ENCODE assay signal across 12 cellular contexts in genomic region chr17:81244358-81245023, GRCh38. TPM values are rescaled to one million over a fixed set of nuclear protein-coding genes. Genes with fewer than 3 reads are reported as not detected.
DNase-seq lines count a peak whose midpoint lies in the region; ATAC-seq, FAIRE-seq and TF ChIP-seq lines count a peak whose summit lies in the region.
"Had no signal": no experiment of that assay in that cellular context is flagged by ENCODE, and none has a peak within 500 bp of the region (broad histone marks: within the 10 kb centered on the region; RNA-seq: fewer than 3 reads in every experiment).

No MANE protein-coding gene starts in this region.

- peak; percentile 14; the same call in 1 of the 2 replicates for TF ChIP-seq CTCF in BE2C (IDR thresholded peaks at IDR 0.05; ENCODE audit: low read depth, low read length)
- TF ChIP-seq CTCF in DOHH2 (IDR thresholded peaks at IDR 0.05; ENCODE audit: low read depth, low read length, poor library complexity, severe bottlenecking), result no peak
- no peak; the same call in 1 of the 2 replicates for TF ChIP-seq CTCF in HepG2 (CRISPR knock-in tag; IDR thresholded peaks at IDR 0.05)
- TF ChIP-seq CTCF in hepatocyte (IDR thresholded peaks at IDR 0.05; ENCODE audit: poor library complexity), result no peak
- TF ChIP-seq CTCF in tibial artery (IDR thresholded peaks at IDR 0.05), result no peak

- FAIRE-seq in HepG2 (lab: Jason Lieb, UNC), result no peak

- H3K4me1 ChIP-seq in BE2C (peaks cover 20% of the 10 kb centered on the region), DOHH2 (ENCODE audit: control insufficient read depth, low read length) (peaks cover 42% of the 10 kb centered on the region), HepG2 (ENCODE audit: insufficient read depth, low read length) (peaks cover 35% of the 10 kb centered on the region), hepatocyte (ENCODE audit: insufficient read depth) (peaks cover 6% of the 10 kb centered on the region), tibial artery (peaks cover 0 to 28% (median 10%) of the 10 kb centered on the region in 4 donors), SJCRH30 (no peaks in the 10 kb centered on the region; the same call in 1 of the 2 replicates)

- WGBS in HepG2 (ENCODE audit: low lambda C conversion rate), result 65% methylated on average over 18 of the region's 24 CpGs
- WGBS in hepatocyte (ENCODE audit: low lambda C conversion rate, missing lambda C conversion rate), result 79% methylated on average over 24 of the region's 24 CpGs

- no peaks in the 10 kb centered on the region for H3K27me3 ChIP-seq in BE2C
- no peaks in the 10 kb centered on the region for H3K27me3 ChIP-seq in DOHH2 (ENCODE audit: control insufficient read depth, low read length)
- no peaks in the 10 kb centered on the region for H3K27me3 ChIP-seq in HepG2 (ENCODE audit: control insufficient read depth in 1 of 2, insufficient read depth in 2 of 2, low read length in 2 of 2)
- H3K27me3 ChIP-seq in hepatocyte, result no peaks in the 10 kb centered on the region
- H3K27me3 ChIP-seq in tibial artery, result no peaks in the 10 kb centered on the region
- H3K27me3 ChIP-seq in SJCRH30, result no peaks in the 10 kb centered on the region
- H3K27me3 ChIP-seq: stomach had no signal

- POLR2A ChIA-PET in HepG2 (lab: Yijun Ruan, JAX), result interaction anchor here (0.9 kb wide), 1 partner anchor 152 kb away, joined by 3 read pairs; no protein-coding TSS in a partner anchor

- peak overlapping the region; percentile 16 for H3K27ac ChIP-seq in DOHH2 (ENCODE audit: low read depth, low read length)
- peak overlapping the region; percentile 53 for H3K27ac ChIP-seq in HepG2 (ENCODE audit: extremely low read length, insufficient read depth, low read length)
- no peak overlapping the region for H3K27ac ChIP-seq in hepatocyte
- no peak overlapping the region for H3K27ac ChIP-seq in tibial artery
- no peak overlapping the region for H3K27ac ChIP-seq in SJCRH30
- H3K27ac ChIP-seq: stomach had no signal

- H4K20me1 ChIP-seq in DOHH2 (ENCODE audit: control insufficient read depth, insufficient read depth, low read depth, low read length) (peaks cover 11% of the 10 kb centered on the region; the same call in 1 of the 2 replicates), HepG2 (ENCODE audit: insufficient read depth, low read length) (peaks cover 4% of the 10 kb centered on the region; the same call in 1 of the 2 replicates), hepatocyte (ENCODE audit: insufficient read depth, poor library complexity, severe bottlenecking) (no peaks in the 10 kb centered on the region)

- H3K4me2 ChIP-seq in DOHH2 (ENCODE audit: low read length), result peak overlapping the region; percentile 40
- H3K4me2 ChIP-seq in HepG2 (ENCODE audit: low read depth, low read length), result peak overlapping the region; percentile 57
- no peak overlapping the region for H3K4me2 ChIP-seq in hepatocyte

- no peak overlapping the region for H3K4me3 ChIP-seq in BE2C (ENCODE audit: low read depth, low read length)
- no peak overlapping the region for H3K4me3 ChIP-seq in DOHH2 (ENCODE audit: low read length)
- peak overlapping the region in 1 of 3 experiments; percentile 41; a peak in 1 of 6 replicates for H3K4me3 ChIP-seq in HepG2 (replicated peaks in 1 of 3; ENCODE audit: insufficient read depth in 1 of 3, low read depth in 2 of 3, low read length in 3 of 3)
- H3K4me3 ChIP-seq in hepatocyte, result no peak overlapping the region
- no peak overlapping the region for H3K4me3 ChIP-seq in tibial artery
- no peak overlapping the region for H3K4me3 ChIP-seq in SJCRH30
- H3K4me3 ChIP-seq: stomach had no signal

- no peak for TF ChIP-seq RAD21 in HepG2 (CRISPR knock-in tag; IDR thresholded peaks at IDR 0.05)

- intact Hi-C loops in HepG2 (cut with micrococcal nuclease; ENCODE audit: unreplicated experiment), result no loop called here
- intact Hi-C loops in tibial artery (cut with DNase I; ENCODE audit: low total_unique reads), result no loop called here

- CTCF ChIA-PET in HepG2 (lab: Yijun Ruan, JAX; ENCODE audit: low intra/inter-chr PET ratio, low total read pairs), result no interaction called here

- TF ChIP-seq EP300 in HepG2 (IDR thresholded peaks at IDR 0.05; ENCODE audit: low read depth in 2 of 2, low read length in 2 of 2) (no peak), HepG2 (CRISPR knock-in tag; IDR thresholded peaks at IDR 0.05; ENCODE audit: borderline replicate concordance) (0 out of 2 replicates have a peak, but pooled peaks have one; percentile 24)

- H3K9ac ChIP-seq in HepG2 (ENCODE audit: insufficient read depth, low read depth, low read length), result peak overlapping the region; percentile 31

- H3K36me3 ChIP-seq in BE2C, result peaks cover 13% of the 10 kb centered on the region
- H3K36me3 ChIP-seq in DOHH2 (ENCODE audit: control insufficient read depth, low read length), result peaks cover 42% of the 10 kb centered on the region
- peaks cover 4 to 6% of the 10 kb centered on the region in 2 experiments; a peak in 2 of 5 replicates for H3K36me3 ChIP-seq in HepG2 (replicated peaks in 1 of 2; ENCODE audit: control insufficient read depth in 1 of 2, insufficient read depth in 2 of 2, low read length in 2 of 2)
- no peaks in the 10 kb centered on the region for H3K36me3 ChIP-seq in hepatocyte (replicated peaks; ENCODE audit: insufficient read depth, low read depth)
- peaks cover under 1 to 39% (median 8%) of the 10 kb centered on the region in 3 donors for H3K36me3 ChIP-seq in tibial artery
- peaks cover 10% of the 10 kb centered on the region for H3K36me3 ChIP-seq in SJCRH30

- in situ Hi-C loops in HepG2 (cut with HindIII; ENCODE audit: extremely low pct_ligation_motif_present, low pct_unique_long_range_greater_than_20kb), result no loop called here

- peaks cover 7% of the 10 kb centered on the region; the same call in 1 of the 2 replicates for H3F3A ChIP-seq in DOHH2 (ENCODE audit: control insufficient read depth, insufficient read depth)

- H2AFZ ChIP-seq in HepG2 (ENCODE audit: low read length) (no peak overlapping the region), hepatocyte (no peak overlapping the region)

- peak; percentile 50 for DNase-seq in BE2C
- DNase-seq in HepG2 (ENCODE audit: low spot score), result no peak
- DNase-seq in hepatocyte (ENCODE audit: low spot score), result no peak
- DNase-seq in tibial artery, result no peak
- DNase-seq in SJCRH30, result no peak
- DNase-seq: NCI-H1092 treated with DMSO at 0.1 percent for 48 hours, NCI-H226, stomach had no signal

- H3K79me2 ChIP-seq in DOHH2 (ENCODE audit: control insufficient read depth, low read length) (peaks cover 27% of the 10 kb centered on the region), HepG2 (ENCODE audit: insufficient read depth, low read length) (peaks cover 19% of the 10 kb centered on the region), hepatocyte (peaks cover 18% of the 10 kb centered on the region)

- no TSS peak for BruUV-seq in HepG2 (replicated peaks; lab: Mats Ljungman, UMichigan)

- ATAC-seq in SK-N-SH treated with all-trans-retinoic acid at 6 μM for 48 hours, result peak; percentile 0; the same call in 1 of the 3 replicates
- peak; percentile 19 for ATAC-seq in HepG2
- ATAC-seq in HG03521 (IDR thresholded peaks at IDR 0.05; ENCODE audit: unreplicated experiment), result no peak
- ATAC-seq: naive thymus-derived CD4-positive, alpha-beta T cell had no signal

- H3K9me2 ChIP-seq in DOHH2 (replicated peaks; ENCODE audit: control insufficient read depth, low read length) (no peaks in the 10 kb centered on the region), hepatocyte (replicated peaks; ENCODE audit: insufficient read depth) (no peaks in the 10 kb centered on the region)

- H3K9me3 ChIP-seq in BE2C (no peaks in the 10 kb centered on the region), DOHH2 (ENCODE audit: control insufficient read depth, insufficient read depth, low read length) (peaks cover 3% of the 10 kb centered on the region), HepG2 (ENCODE audit: low read length) (no peaks in the 10 kb centered on the region), hepatocyte (ENCODE audit: low read depth) (no peaks in the 10 kb centered on the region), tibial artery (no peaks in the 10 kb centered on the region), SJCRH30 (replicated peaks) (no peaks in the 10 kb centered on the region)
- H3K9me3 ChIP-seq: stomach had no signal

- peak; percentile 23 to 39; a peak in 3 of 4 replicates for TF ChIP-seq POLR2A in HepG2 (IDR thresholded peaks at IDR 0.05; ENCODE audit: insufficient read depth in 1 of 2, low read depth in 2 of 2, low read length in 2 of 2)

RNA-seq across cellular contexts. Expression of gene NDUFAF8, which starts 5.4 kb away (rescaled TPM):
- 287 TPM for polyA plus RNA-seq in BE2C (2012; ENCODE audit: insufficient read depth, insufficient read length, low read depth)
- total RNA-seq in HepG2 (2016; rRNA removed; fragmentation: Illumina TruSeq; extraction: Trizol) (213 and 233 TPM in 2 replicates), hepatocyte (22.0 and 25.8 TPM in 2 replicates)
- total RNA-seq in HepG2 (2016; cell fraction: cytosol; rRNA removed; fragmentation: Illumina TruSeq; extraction: Trizol; ENCODE audit: low read depth), result 565 and 636 TPM in 2 replicates
- 209 and 214 TPM in 2 replicates for total RNA-seq in HepG2 (2016; cell fraction: insoluble cytoplasmic fraction; rRNA removed; fragmentation: Illumina TruSeq; extraction: Trizol)
- total RNA-seq in HepG2 (2016; cell fraction: membrane; rRNA removed; fragmentation: Illumina TruSeq; extraction: Trizol), result 441 and 487 TPM in 2 replicates
- total RNA-seq in HepG2 (2016; cell fraction: nucleus; rRNA removed; fragmentation: Illumina TruSeq; extraction: Trizol), result 99.9 and 114 TPM in 2 replicates
- polyA plus RNA-seq in HepG2 (2011; rRNA removed) (62.4 and 75.6 TPM in 2 replicates), hepatocyte (99.8 and 106 TPM in 2 replicates)
- 52.0 and 67.0 TPM in 2 replicates for polyA plus RNA-seq in HepG2 (2011; cell fraction: cytosol; rRNA removed)
- polyA plus RNA-seq in HepG2 (2011; cell fraction: nucleus; rRNA removed), result 67.0 and 99.7 TPM in 2 replicates
- 74.7 and 106 TPM in 2 replicates for polyA plus RNA-seq in HepG2 (2012)
- polyA plus RNA-seq in HepG2 (2016; cell fraction: cytosol; fragmentation: Illumina TruSeq; extraction: Trizol; ENCODE audit: low read depth), result 562 and 639 TPM in 2 replicates
- polyA plus RNA-seq in HepG2 (2016; cell fraction: insoluble cytoplasmic fraction; fragmentation: Illumina TruSeq; extraction: Trizol; ENCODE audit: low read depth), result 170 and 188 TPM in 2 replicates
- 357 and 397 TPM in 2 replicates for polyA plus RNA-seq in HepG2 (2016; cell fraction: membrane; fragmentation: Illumina TruSeq; extraction: Trizol; ENCODE audit: low read depth)
- polyA plus RNA-seq in HepG2 (2016; cell fraction: nucleus; fragmentation: Illumina TruSeq; extraction: Trizol; ENCODE audit: insufficient read depth, low read depth), result 180 and 208 TPM in 2 replicates
- 13.6 and 21.7 TPM in 2 replicates for polyA minus RNA-seq in HepG2 (2011; rRNA and poly(A)+ RNA removed; ENCODE audit: low replicate concordance)
- 4.9 and 8.2 TPM in 2 replicates for polyA minus RNA-seq in HepG2 (2011; cell fraction: cytosol; rRNA and poly(A)+ RNA removed)
- 26.2 and 31.2 TPM in 2 replicates for polyA minus RNA-seq in HepG2 (2011; cell fraction: nucleus; rRNA and poly(A)+ RNA removed)
- 129 and 132 TPM in 2 replicates for total RNA-seq in SJCRH30 (2014; rRNA removed; shearing (Covaris generic))

RNA-seq across cellular contexts. Expression of gene TEPSIN, which starts 5.6 kb away (rescaled TPM):
- 43.8 TPM for polyA plus RNA-seq in BE2C (2012; ENCODE audit: insufficient read depth, insufficient read length, low read depth)
- total RNA-seq in HepG2 (2016; rRNA removed; fragmentation: Illumina TruSeq; extraction: Trizol), result 8.5 and 18.8 TPM in 2 replicates
- total RNA-seq in HepG2 (2016; cell fraction: cytosol; rRNA removed; fragmentation: Illumina TruSeq; extraction: Trizol; ENCODE audit: low read depth), result 5.0 and 7.5 TPM in 2 replicates
- 7.1 and 20.3 TPM in 2 replicates for total RNA-seq in HepG2 (2016; cell fraction: insoluble cytoplasmic fraction; rRNA removed; fragmentation: Illumina TruSeq; extraction: Trizol)
- total RNA-seq in HepG2 (2016; cell fraction: membrane; rRNA removed; fragmentation: Illumina TruSeq; extraction: Trizol), result 7.0 and 8.1 TPM in 2 replicates
- total RNA-seq in HepG2 (2016; cell fraction: nucleus; rRNA removed; fragmentation: Illumina TruSeq; extraction: Trizol), result 24.5 and 27.8 TPM in 2 replicates
- 16.1 and 19.7 TPM in 2 replicates for polyA plus RNA-seq in HepG2 (2011; rRNA removed)
- polyA plus RNA-seq in HepG2 (2011; cell fraction: cytosol; rRNA removed), result 4.0 and 8.2 TPM in 2 replicates
- polyA plus RNA-seq in HepG2 (2011; cell fraction: nucleus; rRNA removed), result 328 and 418 TPM in 2 replicates
- polyA plus RNA-seq in HepG2 (2012), result 9.5 and 16.4 TPM in 2 replicates
- 2.4 and 2.5 TPM in 2 replicates for polyA plus RNA-seq in HepG2 (2016; cell fraction: cytosol; fragmentation: Illumina TruSeq; extraction: Trizol; ENCODE audit: low read depth)
- 6.3 and 9.9 TPM in 2 replicates for polyA plus RNA-seq in HepG2 (2016; cell fraction: insoluble cytoplasmic fraction; fragmentation: Illumina TruSeq; extraction: Trizol; ENCODE audit: low read depth)
- 4.3 and 6.0 TPM in 2 replicates for polyA plus RNA-seq in HepG2 (2016; cell fraction: membrane; fragmentation: Illumina TruSeq; extraction: Trizol; ENCODE audit: low read depth)
- polyA plus RNA-seq in HepG2 (2016; cell fraction: nucleus; fragmentation: Illumina TruSeq; extraction: Trizol; ENCODE audit: insufficient read depth, low read depth), result 90.2 and 98.6 TPM in 2 replicates
- polyA minus RNA-seq in HepG2 (2011; rRNA and poly(A)+ RNA removed; ENCODE audit: low replicate concordance), result 14.1 and 21.0 TPM in 2 replicates
- polyA minus RNA-seq in HepG2 (2011; cell fraction: cytosol; rRNA and poly(A)+ RNA removed), result 3.4 and 3.7 TPM in 2 replicates
- 39.0 and 47.9 TPM in 2 replicates for polyA minus RNA-seq in HepG2 (2011; cell fraction: nucleus; rRNA and poly(A)+ RNA removed)
- total RNA-seq in hepatocyte, result 13.7 and 34.1 TPM in 2 replicates
- 44.3 and 59.2 TPM in 2 replicates for polyA plus RNA-seq in hepatocyte
- 21.5 and 29.3 TPM in 2 replicates for total RNA-seq in SJCRH30 (2014; rRNA removed; shearing (Covaris generic))

RNA-seq across cellular contexts. Expression of gene CEP131, which starts 21.7 kb away (rescaled TPM):
- polyA plus RNA-seq in BE2C (2012; ENCODE audit: insufficient read depth, insufficient read length, low read depth), result 25.5 TPM
- 11.1 and 16.8 TPM in 2 replicates for total RNA-seq in HepG2 (2016; rRNA removed; fragmentation: Illumina TruSeq; extraction: Trizol)
- total RNA-seq in HepG2 (2016; cell fraction: cytosol; rRNA removed; fragmentation: Illumina TruSeq; extraction: Trizol; ENCODE audit: low read depth), result 2.2 and 3.5 TPM in 2 replicates
- total RNA-seq in HepG2 (2016; cell fraction: insoluble cytoplasmic fraction; rRNA removed; fragmentation: Illumina TruSeq; extraction: Trizol), result 8.4 and 18.4 TPM in 2 replicates
- total RNA-seq in HepG2 (2016; cell fraction: membrane; rRNA removed; fragmentation: Illumina TruSeq; extraction: Trizol), result 5.8 and 6.2 TPM in 2 replicates
- total RNA-seq in HepG2 (2016; cell fraction: nucleus; rRNA removed; fragmentation: Illumina TruSeq; extraction: Trizol), result 10.7 and 12.3 TPM in 2 replicates
- 5.0 and 5.6 TPM in 2 replicates for polyA plus RNA-seq in HepG2 (2011; rRNA removed)
- 3.0 and 5.8 TPM in 2 replicates for polyA plus RNA-seq in HepG2 (2011; cell fraction: cytosol; rRNA removed)
- polyA plus RNA-seq in HepG2 (2011; cell fraction: nucleus; rRNA removed), result 31.7 and 46.2 TPM in 2 replicates
- 6.3 and 6.8 TPM in 2 replicates for polyA plus RNA-seq in HepG2 (2012)
- 2.7 and 3.3 TPM in 2 replicates for polyA plus RNA-seq in HepG2 (2016; cell fraction: cytosol; fragmentation: Illumina TruSeq; extraction: Trizol; ENCODE audit: low read depth)
- polyA plus RNA-seq in HepG2 (2016; cell fraction: insoluble cytoplasmic fraction; fragmentation: Illumina TruSeq; extraction: Trizol; ENCODE audit: low read depth), result 11.8 and 13.5 TPM in 2 replicates
- polyA plus RNA-seq in HepG2 (2016; cell fraction: membrane; fragmentation: Illumina TruSeq; extraction: Trizol; ENCODE audit: low read depth), result 4.3 and 4.6 TPM in 2 replicates
- polyA plus RNA-seq in HepG2 (2016; cell fraction: nucleus; fragmentation: Illumina TruSeq; extraction: Trizol; ENCODE audit: insufficient read depth, low read depth), result 35.7 and 41.4 TPM in 2 replicates
- 4.8 and 5.8 TPM in 2 replicates for polyA minus RNA-seq in HepG2 (2011; rRNA and poly(A)+ RNA removed; ENCODE audit: low replicate concordance)
- 3.0 and 4.2 TPM in 2 replicates for polyA minus RNA-seq in HepG2 (2011; cell fraction: cytosol; rRNA and poly(A)+ RNA removed)
- 7.6 and 8.0 TPM in 2 replicates for polyA minus RNA-seq in HepG2 (2011; cell fraction: nucleus; rRNA and poly(A)+ RNA removed)
- total RNA-seq in hepatocyte, result 7.3 and 8.8 TPM in 2 replicates
- 10.1 and 14.7 TPM in 2 replicates for polyA plus RNA-seq in hepatocyte
- 31.5 and 33.0 TPM in 2 replicates for total RNA-seq in SJCRH30 (2014; rRNA removed; shearing (Covaris generic))

RNA-seq across cellular contexts. Expression of gene SLC38A10, which starts 50.6 kb away (rescaled TPM):
- 41.2 TPM for polyA plus RNA-seq in BE2C (2012; ENCODE audit: insufficient read depth, insufficient read length, low read depth)
- total RNA-seq in HepG2 (2016; rRNA removed; fragmentation: Illumina TruSeq; extraction: Trizol), result 23.0 and 55.8 TPM in 2 replicates
- total RNA-seq in HepG2 (2016; cell fraction: cytosol; rRNA removed; fragmentation: Illumina TruSeq; extraction: Trizol; ENCODE audit: low read depth), result 18.5 and 23.3 TPM in 2 replicates
- 19.1 and 55.8 TPM in 2 replicates for total RNA-seq in HepG2 (2016; cell fraction: insoluble cytoplasmic fraction; rRNA removed; fragmentation: Illumina TruSeq; extraction: Trizol)
- 18.8 and 20.0 TPM in 2 replicates for total RNA-seq in HepG2 (2016; cell fraction: membrane; rRNA removed; fragmentation: Illumina TruSeq; extraction: Trizol)
- total RNA-seq in HepG2 (2016; cell fraction: nucleus; rRNA removed; fragmentation: Illumina TruSeq; extraction: Trizol), result 52.6 and 64.0 TPM in 2 replicates
- polyA plus RNA-seq in HepG2 (2011; rRNA removed), result 23.4 and 33.6 TPM in 2 replicates
- 20.1 and 34.6 TPM in 2 replicates for polyA plus RNA-seq in HepG2 (2011; cell fraction: cytosol; rRNA removed)
- 63.4 and 88.4 TPM in 2 replicates for polyA plus RNA-seq in HepG2 (2011; cell fraction: nucleus; rRNA removed)
- polyA plus RNA-seq in HepG2 (2012), result 22.8 and 28.0 TPM in 2 replicates
- 5.7 and 7.1 TPM in 2 replicates for polyA plus RNA-seq in HepG2 (2016; cell fraction: cytosol; fragmentation: Illumina TruSeq; extraction: Trizol; ENCODE audit: low read depth)
- polyA plus RNA-seq in HepG2 (2016; cell fraction: insoluble cytoplasmic fraction; fragmentation: Illumina TruSeq; extraction: Trizol; ENCODE audit: low read depth), result 19.7 and 23.4 TPM in 2 replicates
- 10.4 and 11.4 TPM in 2 replicates for polyA plus RNA-seq in HepG2 (2016; cell fraction: membrane; fragmentation: Illumina TruSeq; extraction: Trizol; ENCODE audit: low read depth)
- 123 and 129 TPM in 2 replicates for polyA plus RNA-seq in HepG2 (2016; cell fraction: nucleus; fragmentation: Illumina TruSeq; extraction: Trizol; ENCODE audit: insufficient read depth, low read depth)
- polyA minus RNA-seq in HepG2 (2011; rRNA and poly(A)+ RNA removed; ENCODE audit: low replicate concordance), result 53.9 and 165 TPM in 2 replicates
- polyA minus RNA-seq in HepG2 (2011; cell fraction: cytosol; rRNA and poly(A)+ RNA removed), result 62.7 and 77.3 TPM in 2 replicates
- polyA minus RNA-seq in HepG2 (2011; cell fraction: nucleus; rRNA and poly(A)+ RNA removed), result 25.7 and 27.8 TPM in 2 replicates
- 71.3 and 91.4 TPM in 2 replicates for total RNA-seq in hepatocyte
- 123 and 124 TPM in 2 replicates for polyA plus RNA-seq in hepatocyte
- 97.0 and 99.8 TPM in 2 replicates for total RNA-seq in SJCRH30 (2014; rRNA removed; shearing (Covaris generic))

Comparison
In these comparisons a context has a peak if more than half of its experiments do, and no peak if none do; other contexts are left out.
1. H3K27ac ChIP-seq: peak in DOHH2 (single experiment) and HepG2 (single experiment); none in hepatocyte (single experiment), tibial artery (0 of 2) and SJCRH30 (single experiment).